In genomic region chr9:127993721-127994120, GRCh38 we compare ENCODE assay signal across 1 cellular context.
TF ChIP-seq lines count a peak whose summit lies in the region.

No MANE protein-coding gene starts in this region.

TF ChIP-seq in K562, 482 proteins besides CTCF, POLR2A, EP300 and RAD21:
- no peak for TF ChIP-seq ZNF639 (CRISPR knock-in tag; conservative IDR thresholded peaks at IDR 0.05 in 1 of 2, IDR thresholded peaks at IDR 0.05 in 1 of 2)
- peak in 1 of 2 experiments; percentile 58; a peak in 1 of 4 replicates for TF ChIP-seq RCOR1 (IDR thresholded peaks at IDR 0.05; ENCODE audit: borderline replicate concordance in 1 of 2, low read depth in 2 of 2, low read length in 2 of 2)
- 0 out of 4 replicates have a peak, but pooled peaks of 1 of the 2 experiments have one; percentile 15 for TF ChIP-seq HDAC1 (IDR thresholded peaks at IDR 0.05)
- peak; percentile 73; the same call in 1 of the 2 replicates for TF ChIP-seq HDAC2 (IDR thresholded peaks at IDR 0.05)
- peak; percentile 87 for TF ChIP-seq ADNP (tag; IDR thresholded peaks at IDR 0.05)
- peak; percentile 97 for TF ChIP-seq RBM25 (IDR thresholded peaks at IDR 0.05; ENCODE audit: low read depth, low read length, severe bottlenecking)
- TF ChIP-seq BCOR (IDR thresholded peaks at IDR 0.05): peak; percentile 97
- TF ChIP-seq HCFC1 (IDR thresholded peaks at IDR 0.05; ENCODE audit: low read depth, low read length): no peak
- TF ChIP-seq ZNF24 (IDR thresholded peaks at IDR 0.05): peak; percentile 17; the same call in 1 of the 2 replicates
- TF ChIP-seq SMARCA5 (IDR thresholded peaks at IDR 0.05): peak; percentile 89
- peak; percentile 82 for TF ChIP-seq ZNF384 (IDR thresholded peaks at IDR 0.05; ENCODE audit: low read depth, low read length)
- peak; percentile 78 to 84 for TF ChIP-seq KDM1A (IDR thresholded peaks at IDR 0.05)
- TF ChIP-seq CC2D1A (IDR thresholded peaks at IDR 0.05): 0 out of 2 replicates have a peak, but pooled peaks have one; percentile 10
- TF ChIP-seq CBX1 (IDR thresholded peaks at IDR 0.05; ENCODE audit: low read depth): peak; percentile 64; the same call in 1 of the 2 replicates
- no peak for TF ChIP-seq XRCC5 (IDR thresholded peaks at IDR 0.05; ENCODE audit: low read depth, low read length)
